ENCODE assay signal across 19 cellular contexts in the genomic region with DNA sequence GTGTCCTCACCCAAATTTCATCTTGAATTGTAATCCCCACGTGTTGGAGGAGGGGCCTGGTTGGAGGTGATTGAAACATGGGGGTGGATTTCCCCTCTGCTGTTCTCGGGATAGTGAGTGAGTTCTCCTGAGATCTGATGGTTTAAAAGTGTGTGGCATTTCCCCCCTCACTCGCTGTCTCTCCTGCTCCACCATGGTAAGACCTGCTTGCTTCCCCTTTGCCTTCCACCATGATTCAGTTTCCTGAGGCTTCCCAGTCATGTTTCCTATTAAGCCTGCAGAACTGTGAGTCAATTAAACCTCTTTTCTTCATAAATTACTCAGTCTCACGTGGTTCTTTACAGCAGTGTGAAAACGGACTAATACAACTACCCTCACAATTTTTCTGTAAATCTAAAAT.
"Had no signal": no experiment of that assay in that cellular context is flagged by ENCODE, and none has a peak within 500 bp of the region (broad histone marks: within the 10 kb centered on the region; RNA-seq: fewer than 3 reads in every experiment).

No MANE protein-coding gene starts in this region.

- H3K36me3 Mint-ChIP-seq: naive thymus-derived CD4-positive, alpha-beta T cell; neural progenitor cell had no signal

- ATAC-seq: activated CD8-positive, alpha-beta memory T cell treated with anti-CD3 and anti-CD28 coated beads, Interleukin-2, amount 10 ng/mL, durations not matched to agents 7 days and 5 days; naive thymus-derived CD4-positive, alpha-beta T cell; right cardiac atrium had no signal

- H3K4me3 ChIP-seq: coronary artery, esophagus muscularis mucosa, hepatocyte, neural progenitor cell, prostate gland, SJCRH30, tibial artery had no signal

- H3K27me3 Mint-ChIP-seq: naive thymus-derived CD4-positive, alpha-beta T cell had no signal

- DNase-seq: activated CD4-positive, alpha-beta T cell treated with anti-CD3 and anti-CD28 coated beads, Interleukin-2, amount 50 U/mL, for 4 hours; activated CD4-positive, CD25-positive, alpha-beta regulatory T cell; activated CD8-positive, alpha-beta memory T cell treated with anti-CD3 and anti-CD28 coated beads, Interleukin-2, amount 10 ng/mL, durations not matched to agents 7 days and 5 days; activated gamma-delta T cell treated with Interleukin-2 at 50 U/mL for 16 hours; aorta; brain microvascular endothelial cell; mesenchymal stem cell; naive thymus-derived CD4-positive, alpha-beta T cell; right cardiac atrium; SJCRH30; stimulated activated naive CD4-positive, alpha-beta T cell; substantia nigra; T1000; tibial artery had no signal

- H3K4me3 Mint-ChIP-seq: activated CD8-positive, alpha-beta memory T cell treated with anti-CD3 and anti-CD28 coated beads, Interleukin-2, amount 10 ng/mL, durations not matched to agents 7 days and 5 days; naive thymus-derived CD4-positive, alpha-beta T cell; neural progenitor cell had no signal

- H3K27ac Mint-ChIP-seq: activated CD8-positive, alpha-beta memory T cell treated with anti-CD3 and anti-CD28 coated beads, Interleukin-2, amount 10 ng/mL, durations not matched to agents 7 days and 5 days; naive thymus-derived CD4-positive, alpha-beta T cell had no signal
